In genomic region chr15:68559342-68560310, GRCh38 we compare ENCODE assay signal across 8 cellular contexts. TPM values are rescaled to one million over a fixed set of nuclear protein-coding genes. Genes with fewer than 3 reads are reported as not detected.
DNase-seq lines count a peak whose midpoint lies in the region; ATAC-seq and TF ChIP-seq lines count a peak whose summit lies in the region.

No MANE protein-coding gene starts in this region.

- H3K9me2 ChIP-seq in hepatocyte (replicated peaks; ENCODE audit: insufficient read depth) = no peaks in the 10 kb centered on the region

- no peaks in the 10 kb centered on the region for H3K9me3 ChIP-seq in ascending aorta
- no peaks in the 10 kb centered on the region for H3K9me3 ChIP-seq in hepatocyte (ENCODE audit: low read depth)
- H3K9me3 ChIP-seq in aorta (ENCODE audit: control insufficient read depth, low read length) = no peaks in the 10 kb centered on the region

- H3K4me1 ChIP-seq in ascending aorta = peaks cover 3 to 6% of the 10 kb centered on the region in 2 donors
- peaks cover 8% of the 10 kb centered on the region for H3K4me1 ChIP-seq in hepatocyte (ENCODE audit: insufficient read depth)
- no peaks in the 10 kb centered on the region for H3K4me1 ChIP-seq in aorta (ENCODE audit: control insufficient read depth in 1 of 2, insufficient read depth in 2 of 2, low read length in 2 of 2)

- H3K27ac ChIP-seq in ascending aorta = no peak overlapping the region
- peak overlapping the region; percentile 44 for H3K27ac ChIP-seq in hepatocyte
- H3K27ac ChIP-seq in aorta (ENCODE audit: low read depth in 1 of 2, low read length in 2 of 2) = no peak overlapping the region

- ATAC-seq in GM19452 (IDR thresholded peaks at IDR 0.05; ENCODE audit: unreplicated experiment) = peak; percentile 58
- peak; percentile 95 for ATAC-seq in aorta (ENCODE audit: low FRiP score)

- H4K20me1 ChIP-seq in hepatocyte (ENCODE audit: insufficient read depth, poor library complexity, severe bottlenecking) = no peaks in the 10 kb centered on the region

- intact Hi-C loops in ascending aorta (cut with DNase I) (loop anchor here (1.0 to 5.0 kb wide), 5 partner anchors 19 to 368 kb away; partner anchors contain the start of gene CORO2B), aorta (cut with DNase I) (loop anchor here in 1 of 2 donors (2.0 to 5.0 kb wide), 3 partner anchors 115 to 368 kb away; no protein-coding TSS in a partner anchor)

- DNase-seq in AG09319 (ENCODE audit: extremely low read depth, low read depth) (no peak), NAMALWA (ENCODE audit: low spot score) (peak; percentile 85), T-helper 2 cell (peak; percentile 34 to 65 (median 55)), ascending aorta (ENCODE audit: low spot score in 2 of 2) (peak in 1 of 2 donors; percentile 87), hepatocyte (ENCODE audit: low spot score) (peak; percentile 92), renal cortical epithelial cell (ENCODE audit: low read depth) (peak; percentile 38), aorta (peak; percentile 83 to 95)

- H3K4me2 ChIP-seq in hepatocyte = peak overlapping the region; percentile 91

- peak overlapping the region; percentile 91 for H2AFZ ChIP-seq in hepatocyte

- no peaks in the 10 kb centered on the region for H3K36me3 ChIP-seq in ascending aorta
- no peaks in the 10 kb centered on the region for H3K36me3 ChIP-seq in hepatocyte (replicated peaks; ENCODE audit: insufficient read depth, low read depth)
- no peaks in the 10 kb centered on the region for H3K36me3 ChIP-seq in aorta (ENCODE audit: control insufficient read depth in 1 of 2, insufficient read depth in 2 of 2, low read length in 1 of 2)

- H3K4me3 ChIP-seq in ascending aorta = peak overlapping the region; percentile 47 to 61
- H3K4me3 ChIP-seq in hepatocyte = peak overlapping the region; percentile 32
- H3K4me3 ChIP-seq in aorta (ENCODE audit: low read length in 2 of 2) = peak overlapping the region; percentile 15 to 27

- peak; percentile 93 for TF ChIP-seq CTCF in AG09319 (IDR thresholded peaks at IDR 0.05; ENCODE audit: low read depth, low read length)
- TF ChIP-seq CTCF in ascending aorta (IDR thresholded peaks at IDR 0.05) = peak; percentile 94 to 98 (median 97)
- peak; percentile 99 for TF ChIP-seq CTCF in hepatocyte (IDR thresholded peaks at IDR 0.05; ENCODE audit: poor library complexity)

- H3K27me3 ChIP-seq in ascending aorta = no peaks in the 10 kb centered on the region
- no peaks in the 10 kb centered on the region for H3K27me3 ChIP-seq in hepatocyte
- H3K27me3 ChIP-seq in aorta (ENCODE audit: control insufficient read depth in 1 of 2, insufficient read depth in 2 of 2, low read length in 1 of 2) = no peaks in the 10 kb centered on the region

- WGBS in hepatocyte (ENCODE audit: low lambda C conversion rate, missing lambda C conversion rate) = 4% methylated on average over 53 of the region's 54 CpGs
- WGBS in aorta, 2 donors = 0 to 1% methylated on average over 52 to 54 of the region's 54 CpGs

- H3K79me2 ChIP-seq in hepatocyte = no peaks in the 10 kb centered on the region

RNA-seq across cellular contexts. Expression of gene CORO2B, which starts 19.2 kb away (rescaled TPM):
- 11.0 TPM for total RNA-seq in ascending aorta
- 1.2 and 2.9 TPM in 2 replicates for total RNA-seq in hepatocyte
- polyA plus RNA-seq in hepatocyte = 4.6 and 5.1 TPM in 2 replicates
- total RNA-seq in renal cortical epithelial cell = 2.9 and 6.3 TPM in 2 replicates
- total RNA-seq in aorta = 1 to 10 TPM; 3.8 to 9.2 TPM
- polyA plus RNA-seq in aorta = 1 to 10 TPM; 1.8 to 6.2 TPM
